In genomic region chr3:169149349-169149890, GRCh38 we compare ENCODE assay signal across 8 cellular contexts.
DNase-seq lines count a peak whose midpoint lies in the region; ATAC-seq and TF ChIP-seq lines count a peak whose summit lies in the region.

No MANE protein-coding gene starts in this region.

- peak; percentile 69 for TF ChIP-seq CTCF in coronary artery (IDR thresholded peaks at IDR 0.05)

- peak overlapping the region in 1 of 2 donors; percentile 38 for H3K27ac ChIP-seq in coronary artery

- ATAC-seq in GM19035 (IDR thresholded peaks at IDR 0.05; ENCODE audit: unreplicated experiment) (peak; percentile 99), HG03280 (IDR thresholded peaks at IDR 0.05; ENCODE audit: unreplicated experiment) (peak; percentile 99), left lobe of liver (peak; percentile 99)

- DNase-seq in AG20443 (ENCODE audit: low spot score) = peak; percentile 87
- DNase-seq in NCI-H2227 (lab: John Stamatoyannopoulos, UW; ENCODE audit: unreplicated experiment) = peak; percentile 91
- peak; percentile 72 for DNase-seq in activated CD4-positive, CD25-positive, alpha-beta regulatory T cell treated with anti-CD3 and anti-CD28 coated beads, Interleukin-2, amount 50 U/mL, for 72 hours
- DNase-seq in coronary artery (ENCODE audit: low spot score) = peak; percentile 83
- DNase-seq in left lobe of liver (ENCODE audit: low spot score) = peak; percentile 83
- DNase-seq in stimulated activated CD4-positive, alpha-beta T cell treated with anti-CD3 and anti-CD28 coated beads, Interleukin-2, amount 100 ng/mL, for 24 hours = peak; percentile 73 to 81

- H3K4me3 ChIP-seq in coronary artery = peak overlapping the region; percentile 52
